In genomic region chr16:29815793-29816693, GRCh38 we compare ENCODE assay signal across 8 cellular contexts. TPM values are rescaled to one million over a fixed set of nuclear protein-coding genes. Genes with fewer than 3 reads are reported as not detected.
DNase-seq lines count a peak whose midpoint lies in the region; ATAC-seq and TF ChIP-seq lines count a peak whose summit lies in the region.

Gene PAGR1 (plus strand): TSS chr16:29816152. CDS start chr16:29816526, 374 bp downstream.

- H3K27me3 ChIP-seq in right atrium auricular region (no peaks in the 10 kb centered on the region), vagina (no peaks in the 10 kb centered on the region)

- in situ Hi-C loops in GM13976 (cut with MboI; ENCODE audit: low sequenced_read_pairs, unreplicated experiment), result no loop called here

- DNase-seq in GM13976 (ENCODE audit: low spot score) (peak; percentile 96), NCI-H1694 (lab: John Stamatoyannopoulos, UW) (peak; percentile 97), T-helper 17 cell (peak; percentile 93 to 99 (median 98)), right atrium auricular region (ENCODE audit: low spot score) (peak; percentile 99), pulmonary artery endothelial cell (ENCODE audit: low read depth, low spot score) (peak; percentile 99), vagina (ENCODE audit: extremely low spot score in 2 of 2) (peak in 1 of 2 donors; percentile 100)

- H3K36me3 ChIP-seq in right atrium auricular region, result peaks cover 10% of the 10 kb centered on the region
- peaks cover 0 to 5% of the 10 kb centered on the region in 2 donors for H3K36me3 ChIP-seq in vagina

- peak in 1 of 2 donors; percentile 48 for TF ChIP-seq POLR2A in vagina (IDR thresholded peaks at IDR 0.05)

- peaks cover 4% of the 10 kb centered on the region for H3K36me3 Mint-ChIP-seq in T-helper 17 cell (ENCODE audit: low read depth)

- peaks cover 54% of the 10 kb centered on the region for H3K4me1 Mint-ChIP-seq in T-helper 17 cell

- intact Hi-C loops in vagina (cut with DNase I), result no loop called here

- no peaks in the 10 kb centered on the region for H3K27me3 Mint-ChIP-seq in T-helper 17 cell

- H3K27ac Mint-ChIP-seq in T-helper 17 cell, result peak within 1 kb of the TSS; percentile 96

- peak; percentile 46 for ATAC-seq in HG02884 (IDR thresholded peaks at IDR 0.05; ENCODE audit: unreplicated experiment)
- ATAC-seq in T-helper 17 cell, result peak; percentile 79

- H3K4me3 ChIP-seq in right atrium auricular region (peak within 1 kb of the TSS; percentile 65 to 84), vagina (peak within 1 kb of the TSS; percentile 70 to 74)

- H3K27ac ChIP-seq in angular gyrus (ENCODE audit: low read depth, low read length) (peak within 1 kb of the TSS; percentile 91), right atrium auricular region (peak within 1 kb of the TSS; percentile 94), vagina (peak within 1 kb of the TSS; percentile 94)

- H3K4me1 ChIP-seq in right atrium auricular region (peaks cover 0 to 71% of the 10 kb centered on the region in 2 donors), vagina (peaks cover 83% of the 10 kb centered on the region)

- H3K9me3 ChIP-seq in T-helper 17 cell (ENCODE audit: control insufficient read depth, low read length, poor library complexity, severe bottlenecking), result no peaks in the 10 kb centered on the region
- no peaks in the 10 kb centered on the region for H3K9me3 ChIP-seq in right atrium auricular region
- H3K9me3 ChIP-seq in vagina, result no peaks in the 10 kb centered on the region

- peak; percentile 91 for TF ChIP-seq CTCF in GM13976 (IDR thresholded peaks at IDR 0.05; ENCODE audit: borderline replicate concordance, control extremely low read depth, extremely low read depth, insufficient read depth, missing control alignments)
- TF ChIP-seq CTCF in right atrium auricular region (IDR thresholded peaks at IDR 0.05), result peak; percentile 81 to 96
- TF ChIP-seq CTCF in vagina (IDR thresholded peaks at IDR 0.05), result peak; percentile 45 to 78 (median 76)

- peak within 1 kb of the TSS; percentile 98 for H3K4me3 Mint-ChIP-seq in T-helper 17 cell

RNA-seq across cellular contexts. Expression of gene PAGR1, which starts in this region (rescaled TPM):
- total RNA-seq in T-helper 17 cell (10 to 100 TPM; 15.2 to 16.3 TPM), right atrium auricular region (10 to 100 TPM; 23.5 to 27.3 TPM), pulmonary artery endothelial cell (17.4 and 26.1 TPM in 2 replicates), vagina (23.6 TPM)
